ENCODE assay signal across 15 cellular contexts in genomic region chr6:150711584-150712501, GRCh38.
DNase-seq lines count a peak whose midpoint lies in the region; ATAC-seq and TF ChIP-seq lines count a peak whose summit lies in the region.
"Had no signal": no experiment of that assay in that cellular context is flagged by ENCODE, and none has a peak within 500 bp of the region (broad histone marks: within the 10 kb centered on the region; RNA-seq: fewer than 3 reads in every experiment).

No MANE protein-coding gene starts in this region.

- H4K20me1 ChIP-seq in H9 (ENCODE audit: control insufficient read depth, insufficient read depth, insufficient read length): no peaks in the 10 kb centered on the region

- no peaks in the 10 kb centered on the region for H3K36me3 ChIP-seq in right lobe of liver
- no peaks in the 10 kb centered on the region for H3K36me3 ChIP-seq in suprapubic skin
- H3K36me3 ChIP-seq: cardiac muscle cell, pancreas, tibial nerve, WERI-Rb-1 had no signal

- no peak overlapping the region for H2BK20ac ChIP-seq in H9 (ENCODE audit: low read depth, low read length, poor library complexity, severe bottlenecking)

- H3K9me3 ChIP-seq in right lobe of liver: no peaks in the 10 kb centered on the region
- no peaks in the 10 kb centered on the region for H3K9me3 ChIP-seq in suprapubic skin
- no peaks in the 10 kb centered on the region for H3K9me3 ChIP-seq in H9 (ENCODE audit: control insufficient read depth, low read depth, low read length)
- H3K9me3 ChIP-seq: pancreas, tibial nerve had no signal

- no peaks in the 10 kb centered on the region for H3K36me3 Mint-ChIP-seq in H9 (ENCODE audit: insufficient read depth in 1 of 3, low read depth in 3 of 3)

- TF ChIP-seq POLR2A in right lobe of liver (IDR thresholded peaks at IDR 0.05) (no peak), suprapubic skin (IDR thresholded peaks at IDR 0.05) (no peak)

- peaks cover 13 to 14% of the 10 kb centered on the region in 2 experiments for H3K4me1 Mint-ChIP-seq in H9

- H3K14ac ChIP-seq in H9 (ENCODE audit: insufficient read depth, low read length): no peak overlapping the region

- H4K91ac ChIP-seq in H9 (ENCODE audit: insufficient read length, low read depth, low read length): no peak overlapping the region

- H3K79me2 ChIP-seq in H9 (ENCODE audit: insufficient read depth, low read length): no peaks in the 10 kb centered on the region
- H3K79me2 ChIP-seq: hepatocyte had no signal

- H3K4me1 ChIP-seq in right lobe of liver (peaks cover 0 to 15% (median 4%) of the 10 kb centered on the region in 4 donors), suprapubic skin (peaks cover 16% of the 10 kb centered on the region), H9 (ENCODE audit: insufficient read depth, low read length) (no peaks in the 10 kb centered on the region)

- H3K27me3 ChIP-seq in right lobe of liver (no peaks in the 10 kb centered on the region), suprapubic skin (no peaks in the 10 kb centered on the region), H9 (ENCODE audit: insufficient read depth, low read length) (no peaks in the 10 kb centered on the region)
- H3K27me3 ChIP-seq: cardiac muscle cell, hepatocyte, pancreas, tibial nerve had no signal

- no peaks in the 10 kb centered on the region for H3K9me3 Mint-ChIP-seq in H9
- H3K9me3 Mint-ChIP-seq: activated naive CD4-positive, alpha-beta T cell treated with anti-CD3 and anti-CD28 coated beads for 36 hours had no signal

- no peak overlapping the region for H2BK5ac ChIP-seq in H9 (ENCODE audit: insufficient read length, low read length)

- no peak overlapping the region for H3K56ac ChIP-seq in H9 (ENCODE audit: insufficient read length, low read depth, low read length)

- no peak overlapping the region for H4K5ac ChIP-seq in H9 (ENCODE audit: insufficient read length, low read depth, low read length)

- H2AFZ ChIP-seq in H9 (ENCODE audit: low read length): no peak overlapping the region
- H2AFZ ChIP-seq: hepatocyte had no signal

- no peaks in the 10 kb centered on the region; the same call in 1 of the 2 replicates for H3K27me3 Mint-ChIP-seq in H9 (ENCODE audit: low read depth)

- H4K8ac ChIP-seq in H9 (replicated peaks; ENCODE audit: insufficient read length, low read depth, low read length): no peak overlapping the region

- H2BK15ac ChIP-seq in H9 (ENCODE audit: low read depth, low read length): no peak overlapping the region

- H3K27ac ChIP-seq in right lobe of liver (peak overlapping the region in 1 of 3 donors; percentile 49), suprapubic skin (peak overlapping the region; percentile 73), H9 (ENCODE audit: insufficient read length, low read depth, low read length) (no peak overlapping the region)
- H3K27ac ChIP-seq: cardiac muscle cell, hepatocyte, pancreas, WERI-Rb-1 had no signal

- no peak overlapping the region for H3K9ac ChIP-seq in H9 (ENCODE audit: extremely low read depth, insufficient read length, low read length)

- H3K4me3 ChIP-seq in right lobe of liver: no peak overlapping the region
- H3K4me3 ChIP-seq in suprapubic skin: no peak overlapping the region
- H3K4me3 ChIP-seq: cardiac muscle cell, hepatocyte, pancreas, tibial nerve had no signal

- no peak overlapping the region for H3K4me3 Mint-ChIP-seq in H9
- H3K4me3 Mint-ChIP-seq: activated naive CD4-positive, alpha-beta T cell treated with anti-CD3 and anti-CD28 coated beads for 36 hours had no signal

- no peak overlapping the region for H2BK12ac ChIP-seq in H9 (ENCODE audit: insufficient read length, low read depth, low read length)

- TF ChIP-seq CTCF in right lobe of liver (IDR thresholded peaks at IDR 0.05) (no peak), suprapubic skin (IDR thresholded peaks at IDR 0.05) (no peak), H9 (conservative IDR thresholded peaks at IDR 0.05) (no peak)

- no peak overlapping the region for H3K23ac ChIP-seq in H9 (ENCODE audit: insufficient read length, low read depth, low read length)

- H3K79me1 ChIP-seq in H9 (ENCODE audit: insufficient read depth, low read depth, low read length, poor library complexity, severe bottlenecking): no peaks in the 10 kb centered on the region

- H2AK5ac ChIP-seq in H9 (ENCODE audit: insufficient read length, low read length): no peak overlapping the region

- peak; percentile 75 to 90 (median 88) for ATAC-seq in right lobe of liver

- H3K27ac Mint-ChIP-seq in H9: peak overlapping the region in 1 of 3 experiments; percentile 45; a peak in 1 of 7 replicates
- H3K27ac Mint-ChIP-seq: activated naive CD4-positive, alpha-beta T cell treated with anti-CD3 and anti-CD28 coated beads for 36 hours had no signal

- no peak overlapping the region for H3T11ph ChIP-seq in H9 (ENCODE audit: low read length)

- no peak for TF ChIP-seq EP300 in suprapubic skin (IDR thresholded peaks at IDR 0.05)

- no peak overlapping the region for H3K18ac ChIP-seq in H9 (ENCODE audit: insufficient read length, low read depth, low read length)

- H3K4me2 ChIP-seq in H9 (ENCODE audit: insufficient read depth, insufficient read length, low read length): no peak overlapping the region
- H3K4me2 ChIP-seq: hepatocyte had no signal

- WGBS in right lobe of liver (ENCODE audit: insufficient coverage, low coverage, low lambda C conversion rate, missing lambda C conversion rate): 27% methylated on average over 8 of the region's 8 CpGs
- 57% methylated on average over 8 of the region's 8 CpGs for WGBS in suprapubic skin
- no CpG with 5 or more reads among the region's 8 CpGs for WGBS in H9 (ENCODE audit: extremely low coverage, insufficient read length, low lambda C conversion rate)

- H2BK120ac ChIP-seq in H9 (ENCODE audit: low read depth, low read length, poor library complexity, severe bottlenecking): no peak overlapping the region

- DNase-seq in NCI-H460 (ENCODE audit: extremely low read depth, low read depth): peak; percentile 5
- DNase-seq in dermis blood vessel endothelial cell: peak; percentile 43
- peak; percentile 77 to 82 (median 79) for DNase-seq in right lobe of liver
- DNase-seq in suprapubic skin (ENCODE audit: low spot score in 2 of 2): no peak
- DNase-seq in HT-29 (ENCODE audit: low spot score): no peak
- DNase-seq in H9: no peak
- no peak for DNase-seq in stimulated activated CD4-positive, alpha-beta T cell treated with anti-CD3 and anti-CD28 coated beads, Interleukin-2, amount 100 ng/mL, for 48 hours
- DNase-seq: activated naive CD4-positive, alpha-beta T cell treated with anti-CD3 and anti-CD28 coated beads for 36 hours; DMS79 treated with DMSO at 0.1 percent for 48 hours; NCI-H2227 treated with DMSO at 0.1 percent for 48 hours; WERI-Rb-1 had no signal

- H3K23me2 ChIP-seq in H9 (ENCODE audit: insufficient read length, low read depth, low read length, poor library complexity, severe bottlenecking): no peaks in the 10 kb centered on the region

- no peak overlapping the region for H3K4ac ChIP-seq in H9 (ENCODE audit: low read depth, low read length)

- intact Hi-C loops in right lobe of liver (cut with DNase I): no loop called here

Comparison
In these comparisons a context has a peak if more than half of its experiments do, and no peak if none do; other contexts are left out.
1. DNase-seq: peak in NCI-H460 (single experiment), dermis blood vessel endothelial cell (single experiment) and right lobe of liver (3 of 3); none in suprapubic skin (0 of 2), HT-29 (single experiment), H9 (single experiment) and stimulated activated CD4-positive, alpha-beta T cell treated with anti-CD3 and anti-CD28 coated beads, Interleukin-2, amount 100 ng/mL, for 48 hours (0 of 2).